Comparison of ENCODE assay signal across 10 cellular contexts in genomic region chr15:67082007-67082536, GRCh38. TPM values are rescaled to one million over a fixed set of nuclear protein-coding genes. Genes with fewer than 3 reads are reported as not detected.
A peak's percentile ranks its signal among the peaks of the same experiment; 100 is the strongest.
DNase-seq lines count a peak whose midpoint lies in the region; ATAC-seq and TF ChIP-seq lines count a peak whose summit lies in the region.
"Had no signal": no experiment of that assay in that cellular context is flagged by ENCODE, and none has a peak within 500 bp of the region (broad histone marks: within the 10 kb centered on the region; RNA-seq: fewer than 3 reads in every experiment).

No MANE protein-coding gene starts in this region.

- H3K4me1 ChIP-seq in mesendoderm (ENCODE audit: control insufficient read depth, low read depth, low read length) (peaks cover 25% of the 10 kb centered on the region), ovary (ENCODE audit: insufficient read depth) (peaks cover 45% of the 10 kb centered on the region)

- H4K8ac ChIP-seq in mesendoderm (ENCODE audit: low read depth, low read length) = no peak overlapping the region

- no peak overlapping the region for H3K56ac ChIP-seq in mesendoderm (ENCODE audit: low read length)

- no peaks in the 10 kb centered on the region for H3K27me3 Mint-ChIP-seq in activated T-cell treated with anti-CD3 and anti-CD28 coated beads, Interleukin-2, amount 50 U/mL, for 72 hours (ENCODE audit: low read depth)

- no peak for TF ChIP-seq POLR2A in ovary (IDR thresholded peaks at IDR 0.05)

- TF ChIP-seq EP300 in ovary (IDR thresholded peaks at IDR 0.05) = no peak

- H3K9me3 ChIP-seq in ovary = no peaks in the 10 kb centered on the region
- H3K9me3 ChIP-seq: tibial artery had no signal

- peaks cover 0 to 2% of the 10 kb centered on the region in 2 donors for H3K9me3 Mint-ChIP-seq in activated T-cell treated with anti-CD3 and anti-CD28 coated beads, Interleukin-2, amount 50 U/mL, for 72 hours

- H3K23ac ChIP-seq in mesendoderm (ENCODE audit: low read length) = no peak overlapping the region

- H2BK5ac ChIP-seq in mesendoderm (ENCODE audit: low read length) = no peak overlapping the region

- H3K18ac ChIP-seq in mesendoderm (ENCODE audit: low read length) = no peak overlapping the region

- ATAC-seq in activated T-cell treated with anti-CD3 and anti-CD28 coated beads, Interleukin-2, amount 50 U/mL, for 72 hours (replicated peaks in 1 of 2) = peak; percentile 30 to 40
- ATAC-seq: esophagus mucosa had no signal

- TF ChIP-seq CTCF in ovary (IDR thresholded peaks at IDR 0.05) = no peak

- H3K27ac ChIP-seq in mesendoderm (ENCODE audit: low read depth, low read length) (no peak overlapping the region), substantia nigra (ENCODE audit: low read depth, low read length, poor library complexity, severe bottlenecking) (no peak overlapping the region), ovary (no peak overlapping the region)

- no peak overlapping the region for H2AK5ac ChIP-seq in mesendoderm (ENCODE audit: low read length)

- no peak overlapping the region for H3K9ac ChIP-seq in mesendoderm (ENCODE audit: low read length)

- H4K5ac ChIP-seq in mesendoderm (ENCODE audit: low read length) = no peak overlapping the region

- no peaks in the 10 kb centered on the region for H3K27me3 ChIP-seq in mesendoderm (ENCODE audit: insufficient read depth, low read length, poor library complexity)
- no peaks in the 10 kb centered on the region for H3K27me3 ChIP-seq in ovary
- H3K27me3 ChIP-seq: tibial artery had no signal

- peaks cover 99% of the 10 kb centered on the region for H3K4me1 Mint-ChIP-seq in activated T-cell treated with anti-CD3 and anti-CD28 coated beads, Interleukin-2, amount 50 U/mL, for 72 hours (ENCODE audit: low read depth)

- H3K4me2 ChIP-seq in mesendoderm (ENCODE audit: low read length) = no peak overlapping the region

- H3K36me3 Mint-ChIP-seq in activated T-cell treated with anti-CD3 and anti-CD28 coated beads, Interleukin-2, amount 50 U/mL, for 72 hours (ENCODE audit: insufficient read depth in 2 of 2) = peaks cover 6 to 11% of the 10 kb centered on the region in 2 donors

- H3K4ac ChIP-seq in mesendoderm (ENCODE audit: low read depth, low read length) = no peak overlapping the region

- intact Hi-C loops in ovary (cut with DNase I) = no loop called here

- H3K36me3 ChIP-seq in mesendoderm (ENCODE audit: control insufficient read depth, insufficient read depth, low read length) (no peaks in the 10 kb centered on the region), ovary (no peaks in the 10 kb centered on the region)
- H3K36me3 ChIP-seq: tibial artery had no signal

- DNase-seq in stimulated activated CD4-positive, alpha-beta T cell treated with anti-CD3 and anti-CD28 coated beads, Interleukin-12 subunit alpha, Interleukin-12 subunit beta, amount 100 ng/mL, for 4 hours = peak; percentile 48
- DNase-seq in stimulated activated CD4-positive, alpha-beta T cell treated with anti-CD3 and anti-CD28 coated beads, Interleukin-2, amount 100 ng/mL, for 48 hours = no peak
- DNase-seq in activated T-cell treated with anti-CD3 and anti-CD28 coated beads, Interleukin-2, amount 50 U/mL, for 72 hours = peak; percentile 79 to 83
- DNase-seq in mesendoderm (peak; percentile 86), substantia nigra (lab: John Stamatoyannopoulos, UW) (no peak), HT-29 (ENCODE audit: low spot score) (no peak), ovary (no peak), mesenteric fat pad (ENCODE audit: low spot score) (no peak)
- DNase-seq: tibial artery had no signal

- H3K4me3 ChIP-seq in mesendoderm (ENCODE audit: low read length) (no peak overlapping the region), ovary (no peak overlapping the region)
- H3K4me3 ChIP-seq: tibial artery had no signal

- peaks cover 16% of the 10 kb centered on the region for H3K79me1 ChIP-seq in mesendoderm (ENCODE audit: low read length)

- no CpG with 5 or more reads among the region's 3 CpGs for WGBS in mesendoderm (ENCODE audit: extremely low coverage, insufficient coverage, low lambda C conversion rate)
- WGBS in ovary, 3 donors = 47 to 61% (median 57%) methylated on average over 3 of the region's 3 CpGs

- H3K27ac Mint-ChIP-seq in activated T-cell treated with anti-CD3 and anti-CD28 coated beads, Interleukin-2, amount 50 U/mL, for 72 hours = peak overlapping the region; percentile 91

- no peak overlapping the region for H2BK120ac ChIP-seq in mesendoderm (ENCODE audit: low read depth, low read length)

- no peak overlapping the region for H2BK15ac ChIP-seq in mesendoderm (replicated peaks; ENCODE audit: low read depth)

- H3K4me3 Mint-ChIP-seq in activated T-cell treated with anti-CD3 and anti-CD28 coated beads, Interleukin-2, amount 50 U/mL, for 72 hours = peak overlapping the region; percentile 76 to 83

- H3K79me2 ChIP-seq in mesendoderm (ENCODE audit: control insufficient read depth, insufficient read depth, low read length) = peaks cover 20% of the 10 kb centered on the region

RNA-seq across cellular contexts. Expression of gene SMAD3, which starts 16.7 kb away (rescaled TPM):
- total RNA-seq in activated T-cell treated with anti-CD3 and anti-CD28 coated beads, Interleukin-2, amount 50 U/mL, for 72 hours = 10 to 100 TPM; 47.4 to 68.9 TPM
- 17.4 TPM for polyA plus RNA-seq in mesendoderm (2013, experiment 1 of 2)
- 16.4 TPM for polyA plus RNA-seq in mesendoderm (2013, experiment 2 of 2)
- total RNA-seq in HT-29 (2014; rRNA removed; shearing (Covaris generic)) = 63.5 and 82.5 TPM in 2 replicates
- total RNA-seq in ovary (10 to 100 TPM; 21.6 to 78.6 (median 46.0) TPM), mesenteric fat pad (71.9 TPM)
- 10 to 100 TPM; 18.7 to 78.6 TPM for polyA plus RNA-seq in ovary

Comparison
In these comparisons a context has a peak if more than half of its experiments do, and no peak if none do; other contexts are left out.
1. DNase-seq: peak in stimulated activated CD4-positive, alpha-beta T cell treated with anti-CD3 and anti-CD28 coated beads, Interleukin-12 subunit alpha, Interleukin-12 subunit beta, amount 100 ng/mL, for 4 hours (single experiment), activated T-cell treated with anti-CD3 and anti-CD28 coated beads, Interleukin-2, amount 50 U/mL, for 72 hours (2 of 2) and mesendoderm (single experiment); none in stimulated activated CD4-positive, alpha-beta T cell treated with anti-CD3 and anti-CD28 coated beads, Interleukin-2, amount 100 ng/mL, for 48 hours (0 of 2), substantia nigra (0 of 49), HT-29 (single experiment), ovary (0 of 5) and mesenteric fat pad (single experiment).